Comparison of ENCODE assay signal across 9 cellular contexts in genomic region chr12:13171921-13172859, GRCh38. TPM values are rescaled to one million over a fixed set of nuclear protein-coding genes. Genes with fewer than 3 reads are reported as not detected.
A peak's percentile ranks its signal among the peaks of the same experiment; 100 is the strongest.
DNase-seq lines count a peak whose midpoint lies in the region; ATAC-seq and TF ChIP-seq lines count a peak whose summit lies in the region.
"Had no signal": no experiment of that assay in that cellular context is flagged by ENCODE, and none has a peak within 500 bp of the region (broad histone marks: within the 10 kb centered on the region; RNA-seq: fewer than 3 reads in every experiment).

No MANE protein-coding gene starts in this region.

- TF ChIP-seq CTCF in brain microvascular endothelial cell (IDR thresholded peaks at IDR 0.05; ENCODE audit: low read depth, low read length, missing control alignments) = no peak
- TF ChIP-seq CTCF in CD4-positive, alpha-beta T cell (IDR thresholded peaks at IDR 0.05) = no peak

- H3K27me3 ChIP-seq in brain microvascular endothelial cell (replicated peaks) = no peaks in the 10 kb centered on the region
- H3K27me3 ChIP-seq in muscle layer of duodenum (ENCODE audit: low read depth, low read length) = no peaks in the 10 kb centered on the region
- H3K27me3 ChIP-seq in CD8-positive, alpha-beta memory T cell (ENCODE audit: insufficient read depth, low read length, poor library complexity, severe bottlenecking) = no peaks in the 10 kb centered on the region
- no peaks in the 10 kb centered on the region for H3K27me3 ChIP-seq in CD4-positive, alpha-beta T cell (ENCODE audit: control insufficient read depth, insufficient read depth, low read length)

- in situ Hi-C loops in brain microvascular endothelial cell (cut with HindIII; ENCODE audit: low pct_ligation_motif_present, low sequenced_read_pairs) = no loop called here

- DNase-seq in Daoy (ENCODE audit: low read depth) = peak; percentile 87
- no peak for DNase-seq in brain microvascular endothelial cell
- no peak for DNase-seq in CD8-positive, alpha-beta memory T cell
- DNase-seq in CD4-positive, alpha-beta T cell = no peak
- DNase-seq in superior temporal gyrus (ENCODE audit: extremely low spot score) = no peak
- DNase-seq in GF-D8 (lab: John Stamatoyannopoulos, UW) = no peak
- DNase-seq: foreskin melanocyte had no signal

- H3K4me1 Mint-ChIP-seq in CD8-positive, alpha-beta memory T cell = peaks cover 0 to 7% (median 6%) of the 10 kb centered on the region in 3 donors
- H3K4me1 Mint-ChIP-seq in CD4-positive, alpha-beta T cell (ENCODE audit: low read depth) = peaks cover 10% of the 10 kb centered on the region

- no peak overlapping the region for H3K4me3 ChIP-seq in brain microvascular endothelial cell (ENCODE audit: low read depth, low read length)
- no peak overlapping the region for H3K4me3 ChIP-seq in muscle layer of duodenum (ENCODE audit: low read depth in 1 of 2, low read length in 2 of 2)
- H3K4me3 ChIP-seq in CD8-positive, alpha-beta memory T cell (ENCODE audit: low read length) = no peak overlapping the region

- H3K4me1 ChIP-seq in muscle layer of duodenum (ENCODE audit: control insufficient read depth in 1 of 2, insufficient read depth in 2 of 2, low read length in 2 of 2) = no peaks in the 10 kb centered on the region
- H3K4me1 ChIP-seq in CD8-positive, alpha-beta memory T cell (ENCODE audit: insufficient read depth, low read length) = no peaks in the 10 kb centered on the region

- peaks cover 4 to 30% of the 10 kb centered on the region in 2 donors for H3K27me3 Mint-ChIP-seq in CD8-positive, alpha-beta memory T cell
- H3K27me3 Mint-ChIP-seq in CD4-positive, alpha-beta T cell = no peaks in the 10 kb centered on the region

- no peak overlapping the region for H3K4me3 Mint-ChIP-seq in CD8-positive, alpha-beta memory T cell
- H3K4me3 Mint-ChIP-seq in CD4-positive, alpha-beta T cell = no peak overlapping the region

- H3K27ac Mint-ChIP-seq in CD8-positive, alpha-beta memory T cell = peak overlapping the region in 1 of 8 donors; percentile 64
- H3K27ac Mint-ChIP-seq in CD4-positive, alpha-beta T cell = no peak overlapping the region

- peak; percentile 30 for ATAC-seq in HG02642 (IDR thresholded peaks at IDR 0.05; ENCODE audit: poor library complexity, unreplicated experiment)
- ATAC-seq in CD4-positive, alpha-beta T cell (ENCODE audit: poor library complexity) = no peak

- peaks cover 0 to 4% of the 10 kb centered on the region in 2 donors for H3K9me3 ChIP-seq in muscle layer of duodenum (ENCODE audit: control insufficient read depth in 1 of 2, low read length in 2 of 2)
- H3K9me3 ChIP-seq in CD8-positive, alpha-beta memory T cell (ENCODE audit: low read length) = no peaks in the 10 kb centered on the region
- no peaks in the 10 kb centered on the region for H3K9me3 ChIP-seq in CD4-positive, alpha-beta T cell (ENCODE audit: control insufficient read depth, low read length)

- peaks cover 0 to 1% (median 0%) of the 10 kb centered on the region in 5 donors for H3K9me3 Mint-ChIP-seq in CD8-positive, alpha-beta memory T cell
- H3K9me3 Mint-ChIP-seq in CD4-positive, alpha-beta T cell = no peaks in the 10 kb centered on the region

- CTCF ChIA-PET in CD8-positive, alpha-beta memory T cell (lab: Charles Lee) = no interaction called here
- CTCF ChIA-PET in CD4-positive, alpha-beta T cell (lab: Charles Lee) = no interaction called here

- peak overlapping the region; percentile 80 for H3K27ac ChIP-seq in brain microvascular endothelial cell
- H3K27ac ChIP-seq in muscle layer of duodenum (ENCODE audit: low read length) = peak overlapping the region; percentile 25
- no peak overlapping the region for H3K27ac ChIP-seq in CD8-positive, alpha-beta memory T cell (ENCODE audit: low read depth, low read length)
- no peak overlapping the region for H3K27ac ChIP-seq in CD4-positive, alpha-beta T cell (ENCODE audit: low read depth, low read length)

- POLR2A ChIA-PET in CD8-positive, alpha-beta memory T cell (lab: Charles Lee) = no interaction called here
- POLR2A ChIA-PET in CD4-positive, alpha-beta T cell (lab: Charles Lee) = no interaction called here

- intact Hi-C loops in CD4-positive, alpha-beta T cell (cut with DNase I, micrococcal nuclease) = no loop called here

- H3K36me3 ChIP-seq in brain microvascular endothelial cell (replicated peaks) (no peaks in the 10 kb centered on the region), muscle layer of duodenum (ENCODE audit: control insufficient read depth in 1 of 2, insufficient read depth in 2 of 2, low read length in 2 of 2) (peaks cover 0 to 5% of the 10 kb centered on the region in 2 donors)
- no peaks in the 10 kb centered on the region for H3K36me3 ChIP-seq in CD8-positive, alpha-beta memory T cell (ENCODE audit: insufficient read depth, low read length)

- H3K36me3 Mint-ChIP-seq in CD8-positive, alpha-beta memory T cell = peaks cover 0 to 4% (median 3%) of the 10 kb centered on the region in 3 donors
- H3K36me3 Mint-ChIP-seq in CD4-positive, alpha-beta T cell (ENCODE audit: low read depth) = no peaks in the 10 kb centered on the region

RNA-seq across cellular contexts. Expression of gene EMP1, which starts 24.3 kb away (rescaled TPM):
- 116 and 250 TPM in 2 replicates for total RNA-seq in Daoy (2014; rRNA removed; shearing (Covaris generic))
- total RNA-seq in CD8-positive, alpha-beta memory T cell = 10 to 100 TPM in 1 of 2 experiments, 1 to 10 TPM in 1; 9.6 to 12.9 TPM
- 0.35 TPM for polyA plus RNA-seq in CD8-positive, alpha-beta memory T cell
- 1 to 10 TPM; 9.0 to 9.1 TPM for total RNA-seq in CD4-positive, alpha-beta T cell

Comparison
In these comparisons a context has a peak if more than half of its experiments do, and no peak if none do; other contexts are left out.
1. H3K27ac ChIP-seq: peak in brain microvascular endothelial cell (single experiment) and muscle layer of duodenum (single experiment); none in CD8-positive, alpha-beta memory T cell (single experiment) and CD4-positive, alpha-beta T cell (single experiment).